Comparison of ENCODE assay signal across 8 cellular contexts in the genomic region with DNA sequence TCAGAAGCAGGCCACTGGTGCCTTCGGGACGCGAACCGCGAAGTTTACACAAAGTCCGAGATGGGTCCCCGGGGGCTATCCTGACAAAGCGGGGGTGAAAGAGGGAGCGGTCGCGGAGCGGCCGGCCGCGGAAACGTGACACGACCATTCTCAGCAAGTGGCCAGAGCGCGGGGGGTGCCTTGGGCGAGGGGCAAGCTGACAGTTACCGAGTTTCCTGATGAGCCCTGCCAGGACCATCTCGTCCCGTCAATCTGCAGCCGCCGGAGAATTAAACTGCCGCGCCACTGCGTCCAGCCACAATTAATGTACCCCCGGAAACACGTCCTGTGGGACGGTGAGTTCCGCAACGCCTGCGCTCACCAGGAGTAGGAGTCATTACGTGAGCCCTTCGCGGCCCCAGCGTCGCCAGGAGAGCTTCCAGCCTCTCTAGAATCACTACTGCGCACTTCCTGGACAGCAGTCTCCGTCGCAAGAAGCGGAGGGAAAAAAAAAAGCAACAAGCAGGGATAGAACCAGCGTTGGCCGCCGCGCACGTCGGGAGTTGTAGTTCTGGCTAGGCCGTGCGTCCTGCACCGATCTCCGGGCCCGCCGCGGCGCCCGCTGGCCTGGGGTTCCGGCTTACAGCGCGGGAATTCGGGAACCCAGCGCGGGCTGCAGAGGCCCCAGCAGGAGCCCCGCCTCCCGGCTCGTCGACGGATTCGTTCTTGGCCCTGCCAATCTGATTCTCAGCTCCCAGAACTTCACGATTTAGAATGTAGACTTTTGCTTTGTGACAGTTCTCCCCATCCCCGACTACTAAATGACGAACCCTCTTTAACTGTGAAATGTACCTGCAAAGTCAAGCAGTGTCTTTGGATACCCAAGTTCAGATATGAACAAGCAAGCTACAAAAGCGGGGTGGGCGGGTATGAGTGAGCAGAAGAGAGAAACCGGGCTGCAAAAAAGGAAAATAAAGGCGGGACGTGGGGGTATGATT. TPM values are rescaled to one million over a fixed set of nuclear protein-coding genes. Genes with fewer than 3 reads are reported as not detected.
DNase-seq lines count a peak whose midpoint lies in the region; ATAC-seq and TF ChIP-seq lines count a peak whose summit lies in the region.

A gene with protein sequence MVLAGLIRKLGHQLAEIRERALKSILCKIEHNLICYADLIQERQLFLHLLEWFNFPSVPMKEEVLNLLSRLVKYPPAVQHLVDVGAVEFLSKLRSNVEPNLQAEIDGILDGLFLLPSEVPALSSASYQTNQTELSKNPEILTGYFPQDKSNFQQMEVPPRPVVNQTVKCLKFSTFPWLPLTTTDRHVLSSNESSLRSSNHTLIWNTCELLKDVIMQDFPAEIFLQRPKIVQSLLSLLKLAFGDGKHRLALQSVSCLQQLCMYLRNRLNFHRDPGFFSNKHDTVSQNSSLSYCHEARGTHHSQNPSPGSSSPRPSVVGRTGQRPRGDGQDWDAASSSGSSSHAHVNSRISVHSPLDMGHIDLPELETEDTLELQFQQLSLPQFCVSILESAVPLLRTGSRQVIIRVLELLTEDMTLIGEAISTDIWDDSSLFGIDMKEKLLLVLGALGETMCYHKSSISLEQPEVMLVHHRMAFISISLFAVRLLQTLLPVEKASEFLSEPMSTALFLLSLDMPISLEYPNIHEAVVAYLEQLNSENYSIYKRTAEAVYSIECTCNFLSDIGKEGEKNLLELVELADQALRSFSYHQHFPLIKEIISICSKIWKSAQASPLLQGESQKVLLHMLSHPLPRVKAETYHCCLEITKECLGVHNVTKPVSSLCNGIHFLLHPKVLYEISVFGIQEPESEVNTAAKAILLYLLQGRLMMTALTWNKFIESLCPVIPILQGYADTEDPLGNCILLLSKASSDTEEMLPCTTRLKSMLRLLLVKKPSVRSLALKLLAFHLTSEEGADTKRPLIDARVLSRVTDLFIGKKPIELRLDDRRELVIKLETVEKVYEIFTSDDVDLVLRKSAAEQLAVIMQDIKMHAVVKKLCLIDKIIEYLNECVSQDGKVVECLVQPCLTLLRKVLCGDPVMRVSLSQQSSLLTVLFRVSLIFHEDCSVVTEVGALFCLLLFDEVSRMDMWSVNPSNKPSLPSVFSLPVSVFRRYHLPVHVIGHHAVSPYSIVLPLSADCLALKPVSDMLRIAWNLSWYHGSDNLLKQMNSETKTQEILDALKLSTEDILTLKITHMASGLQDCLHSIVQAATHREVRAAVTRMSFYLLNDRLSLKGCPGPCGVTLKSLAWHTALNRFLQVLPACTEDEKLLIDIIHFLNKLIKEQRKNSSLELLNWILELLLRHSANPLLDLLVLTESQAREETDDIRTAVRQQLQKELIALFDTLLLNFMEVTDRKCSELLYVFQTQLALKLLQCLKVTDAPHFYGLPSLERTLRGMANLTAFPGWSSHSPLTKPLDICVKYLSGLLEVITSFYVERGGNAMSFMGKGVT (N-terminal part only) (minus strand): TSS at position 267 of the 977 bp plus-strand sequence. CDS start 29 bp downstream, at position 238.

- peak within 1 kb of the TSS; percentile 99 for H3K4me3 Mint-ChIP-seq in HFFc6
- H3K4me3 Mint-ChIP-seq in activated naive CD4-positive, alpha-beta T cell treated with anti-CD3 and anti-CD28 coated beads, Interleukin-2, amount 10 ng/mL, durations not matched to agents 7 days and 5 days = peak within 1 kb of the TSS; percentile 85

- peaks cover 13% of the 10 kb centered on the region for H3K36me3 ChIP-seq in SK-N-MC (ENCODE audit: insufficient read depth, low read length)
- H3K36me3 ChIP-seq in gastroesophageal sphincter = peaks cover 0 to 14% of the 10 kb centered on the region in 2 donors

- TF ChIP-seq POLR2A in NB4 (IDR thresholded peaks at IDR 0.05; ENCODE audit: extremely low read depth, insufficient read length) = peak; percentile 23
- no peak for TF ChIP-seq POLR2A in gastroesophageal sphincter (IDR thresholded peaks at IDR 0.05)

- H3K4me3 ChIP-seq in NB4 (ENCODE audit: low read depth, low read length) (peak within 1 kb of the TSS; percentile 97), SK-N-MC (peak within 1 kb of the TSS; percentile 78), gastroesophageal sphincter (peak within 1 kb of the TSS; percentile 47 to 61)

- H3K9ac ChIP-seq in SK-N-MC (ENCODE audit: insufficient read length) = peak within 1 kb of the TSS; percentile 93

- no peaks in the 10 kb centered on the region for H3K27me3 Mint-ChIP-seq in HFFc6 (ENCODE audit: insufficient read depth)
- H3K27me3 Mint-ChIP-seq in activated naive CD4-positive, alpha-beta T cell treated with anti-CD3 and anti-CD28 coated beads, Interleukin-2, amount 10 ng/mL, durations not matched to agents 7 days and 5 days = no peaks in the 10 kb centered on the region

- H3K9me3 ChIP-seq in SK-N-MC (ENCODE audit: low read depth, low read length) = no peaks in the 10 kb centered on the region
- no peaks in the 10 kb centered on the region for H3K9me3 ChIP-seq in gastroesophageal sphincter

- TF ChIP-seq CTCF in HFFc6 (IDR thresholded peaks at IDR 0.05) (no peak; the same call in 1 of the 2 replicates), NB4 (IDR thresholded peaks at IDR 0.05; ENCODE audit: low read depth, low read length) (no peak), gastroesophageal sphincter (IDR thresholded peaks at IDR 0.05) (no peak)

- DNase-seq in GM04503 (ENCODE audit: low read depth) (peak; percentile 75), HFFc6 (peak; percentile 93), NB4 (ENCODE audit: low read depth) (peak; percentile 96), SK-N-MC (ENCODE audit: low read depth, low spot score) (peak; percentile 87), non-pigmented ciliary epithelial cell (ENCODE audit: low read depth) (peak; percentile 71), superior temporal gyrus (ENCODE audit: extremely low spot score) (peak; percentile 97)
- peak; percentile 93 for DNase-seq in activated naive CD4-positive, alpha-beta T cell treated with anti-CD3 and anti-CD28 coated beads, Interleukin-2, amount 10 ng/mL, durations not matched to agents 7 days and 5 days

- peaks cover 52% of the 10 kb centered on the region for H3K4me1 Mint-ChIP-seq in HFFc6 (ENCODE audit: low read depth)
- H3K4me1 Mint-ChIP-seq in activated naive CD4-positive, alpha-beta T cell treated with anti-CD3 and anti-CD28 coated beads, Interleukin-2, amount 10 ng/mL, durations not matched to agents 7 days and 5 days = peaks cover 35% of the 10 kb centered on the region

- no peak for TF ChIP-seq EP300 in gastroesophageal sphincter (IDR thresholded peaks at IDR 0.05)

- H3K27ac ChIP-seq in SK-N-MC = peak within 1 kb of the TSS; percentile 98
- H3K27ac ChIP-seq in gastroesophageal sphincter = peak within 1 kb of the TSS; percentile 66 to 93 (median 92)

- no peaks in the 10 kb centered on the region for H3K27me3 ChIP-seq in gastroesophageal sphincter

- H3K4me1 ChIP-seq in gastroesophageal sphincter = peaks cover 0 to 23% (median 9%) of the 10 kb centered on the region in 3 donors

- 0 to 2% methylated on average over 7 to 17 of the region's 78 CpGs for WGBS in gastroesophageal sphincter (ENCODE audit: low coverage in 1 of 2), 2 donors

- H3K36me3 Mint-ChIP-seq in HFFc6 (ENCODE audit: low read depth) = peaks cover 4% of the 10 kb centered on the region; the same call in 1 of the 2 replicates
- H3K36me3 Mint-ChIP-seq in activated naive CD4-positive, alpha-beta T cell treated with anti-CD3 and anti-CD28 coated beads, Interleukin-2, amount 10 ng/mL, durations not matched to agents 7 days and 5 days = peaks cover 7% of the 10 kb centered on the region

- CTCF ChIA-PET in activated naive CD4-positive, alpha-beta T cell treated with anti-CD3 and anti-CD28 coated beads, Interleukin-2, amount 10 ng/mL, durations not matched to agents 7 days and 5 days (lab: Charles Lee) = interaction anchor here (2.0 kb wide), 1 partner anchor 11 kb away, joined by 11 read pairs; no protein-coding TSS in a partner anchor

- ATAC-seq in gastroesophageal sphincter = peak; percentile 99

- peak within 1 kb of the TSS; percentile 100 for H3K27ac Mint-ChIP-seq in HFFc6
- H3K27ac Mint-ChIP-seq in activated naive CD4-positive, alpha-beta T cell treated with anti-CD3 and anti-CD28 coated beads, Interleukin-2, amount 10 ng/mL, durations not matched to agents 7 days and 5 days = peak within 1 kb of the TSS; percentile 99

- H3K9me3 Mint-ChIP-seq in HFFc6 = no peaks in the 10 kb centered on the region
- no peaks in the 10 kb centered on the region for H3K9me3 Mint-ChIP-seq in activated naive CD4-positive, alpha-beta T cell treated with anti-CD3 and anti-CD28 coated beads, Interleukin-2, amount 10 ng/mL, durations not matched to agents 7 days and 5 days

RNA-seq across cellular contexts. Expression of the gene that starts here (rescaled TPM):
- total RNA-seq in HFFc6 (2021; fragmentation: NEBNext Ultra II Directional; extraction: Animal tissue kit (Norgen Biotek cat#: 25700)) = 10 to 100 TPM in 4 of 6 experiments, 1 to 10 TPM in 2; 7.7 to 15.9 (median 11.7) TPM
- total RNA-seq in gastroesophageal sphincter = 10 to 100 TPM in 2 of 4 donors, 1 to 10 TPM in 2; 5.2 to 27.9 (median 10.5) TPM

Comparison
In these comparisons a context has a peak if more than half of its experiments do, and no peak if none do; other contexts are left out.
1. Peak in every context shown above with its lines: DNase-seq, ATAC-seq, H3K4me3 ChIP-seq and H3K27ac ChIP-seq.